Comparison of ENCODE assay signal across 1 cellular context in the genomic region with DNA sequence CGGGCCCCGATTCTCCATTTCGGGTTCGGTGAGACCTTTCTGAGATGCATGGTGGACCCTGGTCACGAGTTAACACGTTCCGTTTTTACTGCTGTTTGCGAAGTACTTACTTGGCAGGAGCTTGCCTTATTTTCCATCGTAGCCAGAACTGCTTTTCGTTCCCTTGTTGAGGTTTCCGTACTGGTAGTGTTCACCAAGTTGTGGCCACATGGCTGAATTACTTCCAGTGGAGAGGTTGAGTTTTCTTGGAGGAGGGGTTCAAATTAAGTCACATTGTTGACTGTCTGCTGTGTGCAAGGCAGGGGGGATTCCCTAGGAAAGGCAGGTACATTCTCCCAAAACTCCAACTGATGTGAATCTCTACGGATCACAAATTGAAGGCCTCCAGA.
TF ChIP-seq lines count a peak whose summit lies in the region.

No MANE protein-coding gene starts in this region.

TF ChIP-seq in HEK293, 187 proteins besides CTCF, POLR2A, EP300 and RAD21 (continued from another document):
- TF ChIP-seq, protein P1, sequence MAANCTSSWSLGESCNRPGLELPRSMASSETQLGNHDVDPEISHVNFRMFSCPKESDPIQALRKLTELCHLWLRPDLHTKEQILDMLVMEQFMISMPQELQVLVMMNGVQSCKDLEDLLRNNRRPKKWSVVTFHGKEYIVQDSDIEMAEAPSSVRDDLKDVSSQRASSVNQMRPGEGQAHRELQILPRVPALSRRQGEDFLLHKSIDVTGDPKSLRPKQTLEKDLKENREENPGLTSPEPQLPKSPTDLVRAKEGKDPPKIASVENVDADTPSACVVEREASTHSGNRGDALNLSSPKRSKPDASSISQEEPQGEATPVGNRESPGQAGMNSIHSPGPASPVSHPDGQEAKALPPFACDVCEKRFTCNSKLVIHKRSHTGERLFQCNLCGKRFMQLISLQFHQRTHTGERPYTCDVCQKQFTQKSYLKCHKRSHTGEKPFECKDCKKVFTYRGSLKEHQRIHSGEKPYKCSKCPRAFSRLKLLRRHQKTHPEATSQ (tag by site-specific recombination; IDR thresholded peaks at IDR 0.05), result no peak
- TF ChIP-seq, protein P2, sequence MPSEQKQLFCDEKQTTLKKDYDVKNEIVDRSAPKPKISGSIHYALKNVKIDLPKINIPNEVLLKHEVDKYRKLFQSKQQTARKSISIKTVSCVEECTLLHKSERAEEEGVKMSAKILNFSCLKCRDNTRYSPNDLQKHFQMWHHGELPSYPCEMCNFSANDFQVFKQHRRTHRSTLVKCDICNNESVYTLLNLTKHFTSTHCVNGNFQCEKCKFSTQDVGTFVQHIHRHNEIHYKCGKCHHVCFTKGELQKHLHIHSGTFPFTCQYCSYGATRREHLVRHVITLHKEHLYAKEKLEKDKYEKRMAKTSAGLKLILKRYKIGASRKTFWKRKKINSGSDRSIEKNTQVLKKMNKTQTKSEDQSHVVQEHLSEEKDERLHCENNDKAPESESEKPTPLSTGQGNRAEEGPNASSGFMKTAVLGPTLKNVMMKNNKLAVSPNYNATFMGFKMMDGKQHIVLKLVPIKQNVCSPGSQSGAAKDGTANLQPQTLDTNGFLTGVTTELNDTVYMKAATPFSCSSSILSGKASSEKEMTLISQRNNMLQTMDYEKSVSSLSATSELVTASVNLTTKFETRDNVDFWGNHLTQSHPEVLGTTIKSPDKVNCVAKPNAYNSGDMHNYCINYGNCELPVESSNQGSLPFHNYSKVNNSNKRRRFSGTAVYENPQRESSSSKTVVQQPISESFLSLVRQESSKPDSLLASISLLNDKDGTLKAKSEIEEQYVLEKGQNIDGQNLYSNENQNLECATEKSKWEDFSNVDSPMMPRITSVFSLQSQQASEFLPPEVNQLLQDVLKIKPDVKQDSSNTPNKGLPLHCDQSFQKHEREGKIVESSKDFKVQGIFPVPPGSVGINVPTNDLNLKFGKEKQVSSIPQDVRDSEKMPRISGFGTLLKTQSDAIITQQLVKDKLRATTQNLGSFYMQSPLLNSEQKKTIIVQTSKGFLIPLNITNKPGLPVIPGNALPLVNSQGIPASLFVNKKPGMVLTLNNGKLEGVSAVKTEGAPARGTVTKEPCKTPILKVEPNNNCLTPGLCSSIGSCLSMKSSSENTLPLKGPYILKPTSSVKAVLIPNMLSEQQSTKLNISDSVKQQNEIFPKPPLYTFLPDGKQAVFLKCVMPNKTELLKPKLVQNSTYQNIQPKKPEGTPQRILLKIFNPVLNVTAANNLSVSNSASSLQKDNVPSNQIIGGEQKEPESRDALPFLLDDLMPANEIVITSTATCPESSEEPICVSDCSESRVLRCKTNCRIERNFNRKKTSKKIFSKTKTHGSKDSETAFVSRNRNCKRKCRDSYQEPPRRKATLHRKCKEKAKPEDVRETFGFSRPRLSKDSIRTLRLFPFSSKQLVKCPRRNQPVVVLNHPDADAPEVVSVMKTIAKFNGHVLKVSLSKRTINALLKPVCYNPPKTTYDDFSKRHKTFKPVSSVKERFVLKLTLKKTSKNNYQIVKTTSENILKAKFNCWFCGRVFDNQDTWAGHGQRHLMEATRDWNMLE (tag by site-specific recombination; conservative IDR thresholded peaks at IDR 0.05; ENCODE audit: low read depth), result no peak
- TF ChIP-seq, protein P3, sequence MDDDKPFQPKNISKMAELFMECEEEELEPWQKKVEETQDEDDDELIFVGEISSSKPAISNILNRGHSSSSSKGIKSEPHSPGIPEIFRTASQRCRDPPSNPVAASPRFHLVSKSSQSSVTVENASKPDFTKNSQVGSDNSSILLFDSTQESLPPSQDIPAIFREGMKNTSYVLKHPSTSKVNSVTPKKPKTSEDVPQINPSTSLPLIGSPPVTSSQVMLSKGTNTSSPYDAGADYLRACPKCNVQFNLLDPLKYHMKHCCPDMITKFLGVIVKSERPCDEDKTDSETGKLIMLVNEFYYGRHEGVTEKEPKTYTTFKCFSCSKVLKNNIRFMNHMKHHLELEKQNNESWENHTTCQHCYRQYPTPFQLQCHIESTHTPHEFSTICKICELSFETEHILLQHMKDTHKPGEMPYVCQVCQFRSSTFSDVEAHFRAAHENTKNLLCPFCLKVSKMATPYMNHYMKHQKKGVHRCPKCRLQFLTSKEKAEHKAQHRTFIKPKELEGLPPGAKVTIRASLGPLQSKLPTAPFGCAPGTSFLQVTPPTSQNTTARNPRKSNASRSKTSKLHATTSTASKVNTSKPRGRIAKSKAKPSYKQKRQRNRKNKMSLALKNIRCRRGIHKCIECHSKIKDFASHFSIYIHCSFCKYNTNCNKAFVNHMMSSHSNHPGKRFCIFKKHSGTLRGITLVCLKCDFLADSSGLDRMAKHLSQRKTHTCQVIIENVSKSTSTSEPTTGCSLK (tag by site-specific recombination; IDR thresholded peaks at IDR 0.05), result no peak
- TF ChIP-seq ZNF132 (tag by site-specific recombination; IDR thresholded peaks at IDR 0.05; ENCODE audit: borderline replicate concordance), result no peak
- TF ChIP-seq ZNF221 (tag by site-specific recombination; IDR thresholded peaks at IDR 0.05; ENCODE audit: borderline replicate concordance), result no peak
- TF ChIP-seq, protein P4, sequence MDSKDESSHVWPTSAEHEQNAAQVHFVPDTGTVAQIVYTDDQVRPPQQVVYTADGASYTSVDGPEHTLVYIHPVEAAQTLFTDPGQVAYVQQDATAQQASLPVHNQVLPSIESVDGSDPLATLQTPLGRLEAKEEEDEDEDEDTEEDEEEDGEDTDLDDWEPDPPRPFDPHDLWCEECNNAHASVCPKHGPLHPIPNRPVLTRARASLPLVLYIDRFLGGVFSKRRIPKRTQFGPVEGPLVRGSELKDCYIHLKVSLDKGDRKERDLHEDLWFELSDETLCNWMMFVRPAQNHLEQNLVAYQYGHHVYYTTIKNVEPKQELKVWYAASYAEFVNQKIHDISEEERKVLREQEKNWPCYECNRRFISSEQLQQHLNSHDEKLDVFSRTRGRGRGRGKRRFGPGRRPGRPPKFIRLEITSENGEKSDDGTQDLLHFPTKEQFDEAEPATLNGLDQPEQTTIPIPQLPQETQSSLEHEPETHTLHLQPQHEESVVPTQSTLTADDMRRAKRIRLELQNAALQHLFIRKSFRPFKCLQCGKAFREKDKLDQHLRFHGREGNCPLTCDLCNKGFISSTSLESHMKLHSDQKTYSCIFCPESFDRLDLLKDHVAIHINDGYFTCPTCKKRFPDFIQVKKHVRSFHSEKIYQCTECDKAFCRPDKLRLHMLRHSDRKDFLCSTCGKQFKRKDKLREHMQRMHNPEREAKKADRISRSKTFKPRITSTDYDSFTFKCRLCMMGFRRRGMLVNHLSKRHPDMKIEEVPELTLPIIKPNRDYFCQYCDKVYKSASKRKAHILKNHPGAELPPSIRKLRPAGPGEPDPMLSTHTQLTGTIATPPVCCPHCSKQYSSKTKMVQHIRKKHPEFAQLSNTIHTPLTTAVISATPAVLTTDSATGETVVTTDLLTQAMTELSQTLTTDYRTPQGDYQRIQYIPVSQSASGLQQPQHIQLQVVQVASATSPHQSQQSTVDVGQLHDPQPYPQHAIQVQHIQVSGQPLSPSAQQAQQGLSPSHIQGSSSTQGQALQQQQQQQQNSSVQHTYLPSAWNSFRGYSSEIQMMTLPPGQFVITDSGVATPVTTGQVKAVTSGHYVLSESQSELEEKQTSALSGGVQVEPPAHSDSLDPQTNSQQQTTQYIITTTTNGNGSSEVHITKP (tag by site-specific recombination; IDR thresholded peaks at IDR 0.05), result no peak
- no peak for TF ChIP-seq ZNF560 (tag by site-specific recombination; IDR thresholded peaks at IDR 0.05; ENCODE audit: borderline replicate concordance)
- no peak for TF ChIP-seq ZEB2 (tag by site-specific recombination; IDR thresholded peaks at IDR 0.05)
- TF ChIP-seq, protein P5, sequence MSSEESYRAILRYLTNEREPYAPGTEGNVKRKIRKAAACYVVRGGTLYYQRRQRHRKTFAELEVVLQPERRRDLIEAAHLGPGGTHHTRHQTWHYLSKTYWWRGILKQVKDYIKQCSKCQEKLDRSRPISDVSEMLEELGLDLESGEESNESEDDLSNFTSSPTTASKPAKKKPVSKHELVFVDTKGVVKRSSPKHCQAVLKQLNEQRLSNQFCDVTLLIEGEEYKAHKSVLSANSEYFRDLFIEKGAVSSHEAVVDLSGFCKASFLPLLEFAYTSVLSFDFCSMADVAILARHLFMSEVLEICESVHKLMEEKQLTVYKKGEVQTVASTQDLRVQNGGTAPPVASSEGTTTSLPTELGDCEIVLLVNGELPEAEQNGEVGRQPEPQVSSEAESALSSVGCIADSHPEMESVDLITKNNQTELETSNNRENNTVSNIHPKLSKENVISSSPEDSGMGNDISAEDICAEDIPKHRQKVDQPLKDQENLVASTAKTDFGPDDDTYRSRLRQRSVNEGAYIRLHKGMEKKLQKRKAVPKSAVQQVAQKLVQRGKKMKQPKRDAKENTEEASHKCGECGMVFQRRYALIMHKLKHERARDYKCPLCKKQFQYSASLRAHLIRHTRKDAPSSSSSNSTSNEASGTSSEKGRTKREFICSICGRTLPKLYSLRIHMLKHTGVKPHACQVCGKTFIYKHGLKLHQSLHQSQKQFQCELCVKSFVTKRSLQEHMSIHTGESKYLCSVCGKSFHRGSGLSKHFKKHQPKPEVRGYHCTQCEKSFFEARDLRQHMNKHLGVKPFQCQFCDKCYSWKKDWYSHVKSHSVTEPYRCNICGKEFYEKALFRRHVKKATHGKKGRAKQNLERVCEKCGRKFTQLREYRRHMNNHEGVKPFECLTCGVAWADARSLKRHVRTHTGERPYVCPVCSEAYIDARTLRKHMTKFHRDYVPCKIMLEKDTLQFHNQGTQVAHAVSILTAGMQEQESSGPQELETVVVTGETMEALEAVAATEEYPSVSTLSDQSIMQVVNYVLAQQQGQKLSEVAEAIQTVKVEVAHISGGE (tag by site-specific recombination; conservative IDR thresholded peaks at IDR 0.05; ENCODE audit: low read depth), result no peak
